In the genomic region with DNA sequence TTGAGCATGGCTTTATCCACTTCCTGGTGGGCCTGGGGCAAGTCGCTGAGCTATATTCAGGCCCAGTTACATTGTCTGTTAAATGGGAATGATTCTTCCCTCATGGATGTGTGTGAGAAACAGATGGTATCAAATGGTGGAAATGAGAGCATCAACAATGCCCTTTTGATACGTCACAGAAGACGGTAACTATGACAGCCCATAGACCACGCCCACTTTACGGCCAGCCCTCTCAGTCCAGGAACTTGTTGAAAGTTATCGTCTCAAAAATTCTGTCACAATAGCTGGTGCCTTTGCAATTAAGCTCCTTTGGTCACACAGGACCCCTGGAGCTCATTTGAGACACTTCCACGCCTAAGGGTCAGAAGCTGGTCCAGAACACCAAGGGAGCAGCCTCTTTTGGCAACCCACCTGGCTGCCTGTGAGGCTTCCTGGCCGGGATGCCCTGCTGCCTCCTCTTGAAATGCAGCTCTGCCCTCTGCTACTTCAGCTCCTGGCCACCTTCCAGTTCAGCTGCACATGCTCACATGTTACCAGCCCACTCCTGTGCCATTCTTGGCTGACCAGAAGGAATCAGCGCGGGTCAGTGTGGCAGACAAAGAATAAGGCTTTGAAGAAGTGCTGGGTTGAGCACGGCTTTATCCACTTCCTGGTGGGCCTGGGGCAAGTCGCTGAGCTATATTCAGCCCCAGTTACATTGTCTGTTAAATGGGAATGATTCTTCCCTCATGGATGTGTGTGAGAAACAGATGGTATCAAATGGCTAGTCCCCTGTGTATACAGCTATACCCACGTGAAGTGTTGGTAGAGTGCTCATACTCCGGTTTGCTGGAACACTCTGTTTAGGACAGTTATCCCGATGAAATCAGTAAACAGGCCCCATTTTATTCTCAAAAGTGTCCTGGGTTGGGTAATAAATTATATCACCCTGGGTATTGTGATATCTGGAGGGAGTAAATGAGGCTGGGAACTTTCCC, we compare ENCODE assay signal across 13 cellular contexts.
DNase-seq lines count a peak whose midpoint lies in the region; ATAC-seq, FAIRE-seq and TF ChIP-seq lines count a peak whose summit lies in the region.
"Had no signal": no experiment of that assay in that cellular context is flagged by ENCODE, and none has a peak within 500 bp of the region (broad histone marks: within the 10 kb centered on the region; RNA-seq: fewer than 3 reads in every experiment).

No MANE protein-coding gene starts in this region.

- H2AFZ ChIP-seq in astrocyte (ENCODE audit: low read depth, low read length) (peak overlapping the region; percentile 64), smooth muscle cell (ENCODE audit: low read depth) (no peak overlapping the region)

- H3K4me1 Mint-ChIP-seq in HFFc6 (ENCODE audit: low read depth): peaks cover 17% of the 10 kb centered on the region
- peaks cover 13% of the 10 kb centered on the region for H3K4me1 Mint-ChIP-seq in astrocyte (ENCODE audit: low read depth, unreplicated experiment)
- peaks cover 12% of the 10 kb centered on the region for H3K4me1 Mint-ChIP-seq in stimulated activated naive CD8-positive, alpha-beta T cell treated with anti-CD3 and anti-CD28 coated beads, Interleukin-15, amount 100 ng/mL, for 72 hours

- ATAC-seq in left ventricle myocardium superior: peak; percentile 98
- no peak for ATAC-seq in stimulated activated naive CD8-positive, alpha-beta T cell treated with anti-CD3 and anti-CD28 coated beads, Interleukin-15, amount 100 ng/mL, for 72 hours
- ATAC-seq in GM18909 (IDR thresholded peaks at IDR 0.05; ENCODE audit: poor library complexity, unreplicated experiment): no peak

- H3K79me2 ChIP-seq in astrocyte (ENCODE audit: insufficient read depth, low read length): no peaks in the 10 kb centered on the region
- no peaks in the 10 kb centered on the region for H3K79me2 ChIP-seq in smooth muscle cell (ENCODE audit: low read depth)

- peaks cover 12% of the 10 kb centered on the region for H3K4me1 ChIP-seq in astrocyte (ENCODE audit: insufficient read depth, low read length)
- no peaks in the 10 kb centered on the region for H3K4me1 ChIP-seq in smooth muscle cell (ENCODE audit: low read depth)

- H3K27ac Mint-ChIP-seq in HFFc6 (peak overlapping the region; percentile 17; the same call in 1 of the 2 replicates), astrocyte (ENCODE audit: unreplicated experiment) (no peak overlapping the region)
- H3K27ac Mint-ChIP-seq in stimulated activated naive CD8-positive, alpha-beta T cell treated with anti-CD3 and anti-CD28 coated beads, Interleukin-15, amount 100 ng/mL, for 72 hours: no peak overlapping the region
- H3K27ac Mint-ChIP-seq: progenitor cell of endocrine pancreas had no signal

- no peaks in the 10 kb centered on the region; the same call in 1 of the 2 replicates for H3K27me3 Mint-ChIP-seq in HFFc6 (ENCODE audit: insufficient read depth)
- H3K27me3 Mint-ChIP-seq in astrocyte (ENCODE audit: low read depth, unreplicated experiment): peaks cover 4% of the 10 kb centered on the region
- no peaks in the 10 kb centered on the region for H3K27me3 Mint-ChIP-seq in stimulated activated naive CD8-positive, alpha-beta T cell treated with anti-CD3 and anti-CD28 coated beads, Interleukin-15, amount 100 ng/mL, for 72 hours
- H3K27me3 Mint-ChIP-seq: progenitor cell of endocrine pancreas had no signal

- H3K4me3 ChIP-seq in astrocyte (ENCODE audit: insufficient read depth, low read depth, low read length) (no peak overlapping the region), smooth muscle cell (no peak overlapping the region)
- H3K4me3 ChIP-seq: SK-N-MC had no signal

- TF ChIP-seq CTCF in HFFc6 (IDR thresholded peaks at IDR 0.05): no peak
- no peak for TF ChIP-seq CTCF in astrocyte (IDR thresholded peaks at IDR 0.05; ENCODE audit: insufficient read depth, low read depth, low read length)
- TF ChIP-seq CTCF in smooth muscle cell (IDR thresholded peaks at IDR 0.05; ENCODE audit: borderline replicate concordance, insufficient read depth, poor library complexity, severe bottlenecking): no peak
- no peak for TF ChIP-seq CTCF in D721Med (IDR thresholded peaks at IDR 0.05; ENCODE audit: insufficient read depth, missing control alignments)

- H3K27me3 ChIP-seq in astrocyte (ENCODE audit: insufficient read depth, low read length) (no peaks in the 10 kb centered on the region), smooth muscle cell (ENCODE audit: low read depth) (no peaks in the 10 kb centered on the region)

- H3K9me3 ChIP-seq in astrocyte (ENCODE audit: insufficient read depth, low read depth, low read length) (no peaks in the 10 kb centered on the region), smooth muscle cell (replicated peaks; ENCODE audit: low read depth) (no peaks in the 10 kb centered on the region)

- FAIRE-seq in astrocyte (lab: Jason Lieb, UNC) (no peak), D721Med (lab: Jason Lieb, UNC) (no peak)

- H3K27ac ChIP-seq in astrocyte (ENCODE audit: low read depth, low read length) (no peak overlapping the region), smooth muscle cell (ENCODE audit: low read depth) (peak overlapping the region; percentile 8)
- H3K27ac ChIP-seq: C4-2B, SK-N-MC had no signal

- DNase-seq in HFFc6 (no peak), astrocyte (ENCODE audit: low read depth) (no peak), left ventricle myocardium superior (peak; percentile 80), smooth muscle cell (lab: John Stamatoyannopoulos, UW; ENCODE audit: unreplicated experiment) (no peak), D721Med (ENCODE audit: insufficient read length, low spot score) (no peak), NCI-H146 treated with DMSO at 0.1 percent for 48 hours (lab: John Stamatoyannopoulos, UW; ENCODE audit: unreplicated experiment) (no peak)
- DNase-seq in stimulated activated naive CD8-positive, alpha-beta T cell treated with anti-CD3 and anti-CD28 coated beads, Interleukin-15, amount 100 ng/mL, for 72 hours: no peak
- DNase-seq: dermis blood vessel endothelial cell, NCI-H2171 had no signal

- H3K4me2 ChIP-seq in astrocyte (ENCODE audit: low read length) (no peak overlapping the region), smooth muscle cell (no peak overlapping the region)

- H3K36me3 ChIP-seq in astrocyte (ENCODE audit: insufficient read depth, low read length) (no peaks in the 10 kb centered on the region), smooth muscle cell (ENCODE audit: low read depth) (no peaks in the 10 kb centered on the region)

- H3K9me3 Mint-ChIP-seq in HFFc6 (peaks cover 6% of the 10 kb centered on the region; the same call in 1 of the 2 replicates), astrocyte (ENCODE audit: unreplicated experiment) (peaks cover 4% of the 10 kb centered on the region)
- peaks cover 0 to 5% of the 10 kb centered on the region in 2 donors for H3K9me3 Mint-ChIP-seq in stimulated activated naive CD8-positive, alpha-beta T cell treated with anti-CD3 and anti-CD28 coated beads, Interleukin-15, amount 100 ng/mL, for 72 hours

- H4K20me1 ChIP-seq in astrocyte (ENCODE audit: insufficient read depth, low read length) (no peaks in the 10 kb centered on the region), smooth muscle cell (ENCODE audit: low read depth) (no peaks in the 10 kb centered on the region)

- no peaks in the 10 kb centered on the region for H3F3A ChIP-seq in smooth muscle cell (ENCODE audit: low read depth)

- intact Hi-C loops in left ventricle myocardium superior (cut with micrococcal nuclease): no loop called here

- peaks cover 8% of the 10 kb centered on the region for H3K36me3 Mint-ChIP-seq in HFFc6 (ENCODE audit: low read depth)
- H3K36me3 Mint-ChIP-seq in astrocyte (ENCODE audit: low read depth, unreplicated experiment): peaks cover 7% of the 10 kb centered on the region

- H3K9ac ChIP-seq in astrocyte (ENCODE audit: low read length) (peak overlapping the region; percentile 1), smooth muscle cell (ENCODE audit: low read depth) (no peak overlapping the region)

- peak overlapping the region; percentile 56; the same call in 1 of the 2 replicates for H3K4me3 Mint-ChIP-seq in HFFc6
- no peak overlapping the region for H3K4me3 Mint-ChIP-seq in astrocyte (ENCODE audit: unreplicated experiment)
- no peak overlapping the region for H3K4me3 Mint-ChIP-seq in stimulated activated naive CD8-positive, alpha-beta T cell treated with anti-CD3 and anti-CD28 coated beads, Interleukin-15, amount 100 ng/mL, for 72 hours

- 93% methylated on average over 15 of the region's 15 CpGs for WGBS in smooth muscle cell (ENCODE audit: low lambda C conversion rate)
